18 cellular contexts compared by ENCODE assay signal in the genomic region with DNA sequence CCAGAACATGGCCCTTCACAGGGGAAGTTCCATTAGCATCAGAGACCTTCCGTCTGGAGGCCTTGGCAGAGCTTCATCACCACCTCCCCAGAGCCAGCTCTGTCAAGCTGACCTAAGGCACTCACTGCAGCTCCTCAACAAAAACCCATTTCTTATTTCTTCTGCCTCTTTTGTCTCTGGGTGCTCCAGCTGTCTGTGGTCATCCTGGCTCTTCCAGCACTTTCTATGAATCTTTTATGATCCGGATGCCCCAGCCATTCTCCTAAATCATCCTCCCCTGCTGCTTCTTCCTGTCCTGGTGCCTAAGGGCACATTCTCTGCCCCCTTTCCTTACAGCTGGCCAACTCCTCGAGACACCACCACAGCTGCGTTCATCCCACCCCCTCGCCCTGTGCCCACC.
"Had no signal": no experiment of that assay in that cellular context is flagged by ENCODE, and none has a peak within 500 bp of the region (broad histone marks: within the 10 kb centered on the region; RNA-seq: fewer than 3 reads in every experiment).

No MANE protein-coding gene starts in this region.

- H3K4me2 ChIP-seq: SK-N-SH had no signal

- FAIRE-seq: RCC 7860 had no signal

- DNase-seq: KBM-7, MV-4-11, NCI-H1048, NCI-H1105, NCI-H1417, NCI-H1436 treated with DMSO at 0.1 percent for 48 hours, NCI-H1694, NCI-H187 treated with DMSO at 0.1 percent for 48 hours, NCI-H2029 treated with DMSO at 0.1 percent for 48 hours, NCI-H226, NCI-H510A, NCI-H524 treated with DMSO at 0.1 percent for 48 hours, NCI-H69, NCI-H774, SHP77, SK-N-SH had no signal

- H3K27ac ChIP-seq: RWPE1 had no signal

- H3K9me3 ChIP-seq: SK-N-SH had no signal

- H3K9ac ChIP-seq: SK-N-SH had no signal
